ENCODE assay signal across 8 cellular contexts in the genomic region with DNA sequence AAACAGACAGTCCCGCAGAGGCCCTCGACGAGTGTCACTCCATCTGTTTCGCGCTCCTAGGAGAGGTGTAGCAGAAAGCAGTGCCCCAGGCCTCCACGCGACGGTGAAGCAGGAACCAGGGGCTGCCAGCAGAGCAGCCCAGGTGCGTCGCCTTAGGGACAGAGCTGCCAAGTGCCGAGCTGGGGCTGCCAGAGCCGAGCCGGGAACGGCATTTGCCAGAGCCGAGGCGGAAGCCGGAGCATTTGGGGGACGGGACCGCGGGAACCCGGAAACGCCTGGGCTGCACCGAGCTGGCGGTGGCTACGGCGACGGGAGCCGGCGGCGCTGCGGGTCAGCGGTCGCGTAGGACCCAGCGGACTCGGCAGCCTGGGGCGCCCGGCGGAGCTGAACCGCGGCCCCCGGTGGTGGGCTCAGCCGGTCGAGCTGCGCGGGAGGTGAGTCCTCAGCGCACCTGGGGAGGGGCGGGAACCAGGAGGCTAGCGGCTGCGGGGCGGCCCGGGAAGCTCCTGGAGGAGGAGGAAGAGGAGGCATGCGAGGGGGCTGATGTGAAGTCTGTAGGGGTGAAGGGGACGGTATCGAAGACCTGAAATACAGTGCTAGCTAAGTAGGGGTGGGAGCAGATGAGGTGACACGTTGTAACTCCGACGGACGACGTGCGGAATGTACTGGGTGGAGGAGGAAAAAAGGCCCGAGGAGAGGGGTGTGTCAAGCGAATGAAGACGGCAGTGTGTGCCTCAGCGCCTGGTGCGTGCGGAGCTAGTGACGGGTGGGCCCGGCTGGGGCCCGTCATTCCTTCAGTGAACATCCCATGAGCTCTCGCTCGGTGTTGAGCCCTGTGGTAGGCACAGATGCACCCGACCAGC. TPM values are rescaled to one million over a fixed set of nuclear protein-coding genes. Genes with fewer than 3 reads are reported as not detected.
DNase-seq lines count a peak whose midpoint lies in the region; ATAC-seq and TF ChIP-seq lines count a peak whose summit lies in the region.

A gene (plus strand): TSS at position 268 of the 863 bp plus-strand sequence. CDS start 23,559 bp downstream, outside the sequence.

- peaks cover 0 to under 1% (median 0%) of the 10 kb centered on the region in 4 donors for H3K36me3 ChIP-seq in right lobe of liver

- DNase-seq in Ammon's horn (ENCODE audit: low spot score), result peak; percentile 81
- peak; percentile 82 for DNase-seq in NCI-H510A treated with DMSO at 0.1 percent for 48 hours (lab: John Stamatoyannopoulos, UW)
- DNase-seq in activated CD4-positive, alpha-beta T cell treated with anti-CD3 and anti-CD28 coated beads, Interleukin-2, amount 50 U/mL, for 1 hour, result peak; percentile 75
- DNase-seq in dermis microvascular lymphatic vessel endothelial cell (ENCODE audit: low read depth in 2 of 2), result peak; percentile 39 to 73
- peak; percentile 88 to 89 (median 88) for DNase-seq in right lobe of liver
- peak; percentile 68 to 78 for DNase-seq in stimulated activated CD4-positive, alpha-beta T cell treated with anti-CD3 and anti-CD28 coated beads, Interleukin-4, amount 100 ng/mL, for 4 hours

- H3K4me3 ChIP-seq in right lobe of liver, result peak within 1 kb of the TSS; percentile 79 to 83 (median 81)

- under 1% methylated on average over 32 of the region's 73 CpGs for WGBS in right lobe of liver (ENCODE audit: insufficient coverage, low coverage, low lambda C conversion rate, missing lambda C conversion rate)

- intact Hi-C loops in right lobe of liver (cut with DNase I), result no loop called here

- ATAC-seq in GM19025 (IDR thresholded peaks at IDR 0.05; ENCODE audit: low read depth, unreplicated experiment) (peak; percentile 92), HG03280 (IDR thresholded peaks at IDR 0.05; ENCODE audit: unreplicated experiment) (peak; percentile 88), right lobe of liver (peak; percentile 93 to 96 (median 94))

- peak; percentile 70 for TF ChIP-seq POLR2A in right lobe of liver (IDR thresholded peaks at IDR 0.05)

- H3K9me3 ChIP-seq in right lobe of liver, result no peaks in the 10 kb centered on the region

- H3K4me1 ChIP-seq in right lobe of liver, result peaks cover 0 to 27% (median 13%) of the 10 kb centered on the region in 4 donors

- H3K27me3 ChIP-seq in right lobe of liver, result no peaks in the 10 kb centered on the region

- no peak for TF ChIP-seq CTCF in right lobe of liver (IDR thresholded peaks at IDR 0.05)

- peak within 1 kb of the TSS; percentile 71 to 84 (median 84) for H3K27ac ChIP-seq in right lobe of liver

RNA-seq across cellular contexts. Expression of the gene that starts here (rescaled TPM):
- 16.8 and 17.5 TPM in 2 replicates for total RNA-seq in dermis microvascular lymphatic vessel endothelial cell
- total RNA-seq in right lobe of liver, result 10 to 100 TPM; 15.5 to 29.8 (median 23.8) TPM

Comparison
In these comparisons a context has a peak if more than half of its experiments do, and no peak if none do; other contexts are left out.
1. Peak in every context shown above with its lines: DNase-seq, ATAC-seq, H3K4me3 ChIP-seq and H3K27ac ChIP-seq.